ENCODE assay signal across 29 cellular contexts in genomic region chr4:128698386-128698785, GRCh38.
"Had no signal": no experiment of that assay in that cellular context is flagged by ENCODE, and none has a peak within 500 bp of the region (broad histone marks: within the 10 kb centered on the region; RNA-seq: fewer than 3 reads in every experiment).

No MANE protein-coding gene starts in this region.

- H3K27me3 ChIP-seq: ascending aorta, breast epithelium, cardiac muscle cell, colonic mucosa, esophagus squamous epithelium had no signal

- H3K36me3 ChIP-seq: ascending aorta, breast epithelium, cardiac muscle cell, colonic mucosa, esophagus squamous epithelium had no signal

- H3K9me3 Mint-ChIP-seq: activated CD4-positive, alpha-beta memory T cell treated with anti-CD3 and anti-CD28 coated beads, Interleukin-2, amount 10 ng/mL, durations not matched to agents 7 days and 5 days; activated CD4-positive, alpha-beta T cell treated with anti-CD3 and anti-CD28 coated beads, Interleukin-2, amount 10 ng/mL, durations not matched to agents 7 days and 5 days; activated naive CD4-positive, alpha-beta T cell treated with anti-CD3 and anti-CD28 coated beads, Interleukin-2, amount 10 ng/mL, durations not matched to agents 7 days and 5 days; activated naive CD4-positive, alpha-beta T cell treated with anti-CD3 and anti-CD28 coated beads, Interleukin-2, amount 50 U/mL, for 72 hours; activated T-cell treated with anti-CD3 and anti-CD28 coated beads, Interleukin-2, amount 50 U/mL, for 24 hours; T-helper 1 cell treated with Interleukin-12 subunit alpha and Interleukin-12 subunit beta and Interleukin-4 antibody, amounts not matched to agents 30 μg/mL and 1 μg/mL, for 36 hours; T-helper 2 cell treated with Interferon-gamma antibody and Interleukin-4, amounts not matched to agents 5 μg/mL and 100 μg/mL, for 36 hours had no signal

- H3K4me1 Mint-ChIP-seq: activated CD4-positive, alpha-beta memory T cell treated with anti-CD3 and anti-CD28 coated beads, Interleukin-2, amount 10 ng/mL, durations not matched to agents 7 days and 5 days; activated CD4-positive, alpha-beta T cell treated with anti-CD3 and anti-CD28 coated beads, Interleukin-2, amount 10 ng/mL, durations not matched to agents 7 days and 5 days; activated naive CD4-positive, alpha-beta T cell treated with anti-CD3 and anti-CD28 coated beads, Interleukin-2, amount 10 ng/mL, durations not matched to agents 7 days and 5 days; brain had no signal

- ATAC-seq: activated naive CD4-positive, alpha-beta T cell treated with anti-CD3 and anti-CD28 coated beads, Interleukin-2, amount 50 U/mL, for 72 hours; activated T-cell treated with anti-CD3 and anti-CD28 coated beads, Interleukin-2, amount 50 U/mL, for 72 hours had no signal

- DNase-seq: activated CD4-positive, alpha-beta memory T cell treated with anti-CD3 and anti-CD28 coated beads, Interleukin-2, amount 10 ng/mL, durations not matched to agents 7 days and 5 days; activated CD4-positive, alpha-beta T cell treated with anti-CD3 and anti-CD28 coated beads for 1 hour; activated CD4-positive, alpha-beta T cell treated with anti-CD3 and anti-CD28 coated beads for 4 hours; activated CD4-positive, alpha-beta T cell treated with anti-CD3 and anti-CD28 coated beads, Interleukin-2, amount 10 ng/mL, durations not matched to agents 7 days and 5 days; activated CD4-positive, alpha-beta T cell treated with anti-CD3 and anti-CD28 coated beads, Interleukin-2, amount 50 U/mL, for 4 hours; activated CD8-positive, alpha-beta memory T cell treated with anti-CD3 and anti-CD28 coated beads, Interleukin-2, amount 50 U/mL, for 48 hours; activated gamma-delta T cell; activated naive CD4-positive, alpha-beta T cell; activated naive CD4-positive, alpha-beta T cell treated with anti-CD3 and anti-CD28 coated beads, Interleukin-2, amount 10 ng/mL, durations not matched to agents 7 days and 5 days; activated naive CD8-positive, alpha-beta T cell treated with anti-CD3 and anti-CD28 coated beads, Interleukin-2, amount 10 ng/mL, durations not matched to agents 7 days and 5 days; activated T-cell treated with anti-CD3 and anti-CD28 coated beads for 4 hours; activated T-cell treated with anti-CD3 and anti-CD28 coated beads, Interleukin-2, amount 50 U/mL, for 24 hours; activated T-cell treated with anti-CD3 and anti-CD28 coated beads, Interleukin-2, amount 50 U/mL, for 72 hours; central memory CD4-positive, alpha-beta T cell; cerebellar nuclear complex; colonic mucosa; effector CD8-positive, alpha-beta T cell; esophagus squamous epithelium; foreskin fibroblast; head of caudate nucleus; T1000 had no signal

- H3K36me3 Mint-ChIP-seq: activated naive CD4-positive, alpha-beta T cell treated with anti-CD3 and anti-CD28 coated beads, Interleukin-2, amount 10 ng/mL, durations not matched to agents 7 days and 5 days; activated naive CD4-positive, alpha-beta T cell treated with anti-CD3 and anti-CD28 coated beads, Interleukin-2, amount 50 U/mL, for 72 hours; activated naive CD8-positive, alpha-beta T cell treated with anti-CD3 and anti-CD28 coated beads, Interleukin-2, amount 10 ng/mL, durations not matched to agents 7 days and 5 days had no signal

- H3K4me3 ChIP-seq: ascending aorta, breast epithelium, cardiac muscle cell, colonic mucosa, esophagus squamous epithelium had no signal

- H3K27me3 Mint-ChIP-seq: activated CD4-positive, alpha-beta T cell treated with anti-CD3 and anti-CD28 coated beads, Interleukin-2, amount 10 ng/mL, durations not matched to agents 7 days and 5 days; activated naive CD4-positive, alpha-beta T cell treated with anti-CD3 and anti-CD28 coated beads, Interleukin-2, amount 10 ng/mL, durations not matched to agents 7 days and 5 days; activated T-cell treated with anti-CD3 and anti-CD28 coated beads, Interleukin-2, amount 50 U/mL, for 24 hours had no signal

- H3K27ac ChIP-seq: ascending aorta, breast epithelium, cardiac muscle cell, colonic mucosa, epithelial cell of prostate, esophagus squamous epithelium had no signal

- H3K4me3 Mint-ChIP-seq: activated CD4-positive, alpha-beta memory T cell treated with anti-CD3 and anti-CD28 coated beads, Interleukin-2, amount 10 ng/mL, durations not matched to agents 7 days and 5 days; activated CD4-positive, alpha-beta T cell treated with anti-CD3 and anti-CD28 coated beads, Interleukin-2, amount 10 ng/mL, durations not matched to agents 7 days and 5 days; activated naive CD4-positive, alpha-beta T cell treated with anti-CD3 and anti-CD28 coated beads, Interleukin-2, amount 10 ng/mL, durations not matched to agents 7 days and 5 days; activated naive CD8-positive, alpha-beta T cell treated with anti-CD3 and anti-CD28 coated beads, Interleukin-2, amount 10 ng/mL, durations not matched to agents 7 days and 5 days; activated T-cell treated with anti-CD3 and anti-CD28 coated beads, Interleukin-2, amount 50 U/mL, for 24 hours; activated T-cell treated with anti-CD3 and anti-CD28 coated beads, Interleukin-2, amount 50 U/mL, for 72 hours; brain; T-helper 1 cell treated with Interleukin-12 subunit alpha and Interleukin-12 subunit beta and Interleukin-4 antibody, amounts not matched to agents 30 μg/mL and 1 μg/mL, for 36 hours; T-helper 2 cell treated with Interferon-gamma antibody and Interleukin-4, amounts not matched to agents 5 μg/mL and 100 μg/mL, for 36 hours had no signal

- H3K27ac Mint-ChIP-seq: activated CD4-positive, alpha-beta memory T cell treated with anti-CD3 and anti-CD28 coated beads, Interleukin-2, amount 10 ng/mL, durations not matched to agents 7 days and 5 days; activated CD4-positive, alpha-beta T cell treated with anti-CD3 and anti-CD28 coated beads, Interleukin-2, amount 10 ng/mL, durations not matched to agents 7 days and 5 days; activated naive CD4-positive, alpha-beta T cell treated with anti-CD3 and anti-CD28 coated beads, Interleukin-2, amount 10 ng/mL, durations not matched to agents 7 days and 5 days; activated naive CD4-positive, alpha-beta T cell treated with anti-CD3 and anti-CD28 coated beads, Interleukin-2, amount 50 U/mL, for 72 hours; activated naive CD8-positive, alpha-beta T cell treated with anti-CD3 and anti-CD28 coated beads, Interleukin-2, amount 10 ng/mL, durations not matched to agents 7 days and 5 days; activated T-cell treated with anti-CD3 and anti-CD28 coated beads, Interleukin-2, amount 50 U/mL, for 24 hours; activated T-cell treated with anti-CD3 and anti-CD28 coated beads, Interleukin-2, amount 50 U/mL, for 72 hours; brain; T-helper 1 cell treated with Interleukin-12 subunit alpha and Interleukin-12 subunit beta and Interleukin-4 antibody, amounts not matched to agents 30 μg/mL and 1 μg/mL, for 36 hours; T-helper 2 cell treated with Interferon-gamma antibody and Interleukin-4, amounts not matched to agents 5 μg/mL and 100 μg/mL, for 36 hours had no signal

- H3K9me3 ChIP-seq: ascending aorta, breast epithelium, colonic mucosa, esophagus squamous epithelium had no signal
